In the genomic region with DNA sequence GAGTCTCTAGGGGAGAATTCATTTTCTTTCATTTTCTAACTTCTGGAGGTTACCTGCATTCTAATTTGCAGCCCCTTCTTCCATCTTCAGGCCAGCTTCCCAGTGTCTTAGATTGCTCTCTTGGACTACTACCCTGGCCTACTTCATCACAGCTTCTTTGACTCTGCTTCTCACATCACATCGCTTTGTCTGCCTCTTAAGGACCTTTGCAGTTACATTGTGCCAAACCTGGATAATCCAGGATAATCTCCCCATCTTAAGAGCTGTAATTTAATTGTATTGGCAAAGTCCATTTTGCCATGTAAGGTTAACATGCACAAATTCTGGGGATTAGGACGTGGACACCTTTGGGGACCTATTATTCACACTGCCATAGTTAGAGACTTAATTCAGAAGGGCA, we compare ENCODE assay signal across 21 cellular contexts.
"Had no signal": no experiment of that assay in that cellular context is flagged by ENCODE, and none has a peak within 500 bp of the region (broad histone marks: within the 10 kb centered on the region; RNA-seq: fewer than 3 reads in every experiment).

No MANE protein-coding gene starts in this region.

- ATAC-seq: esophagus mucosa, heart right ventricle, sciatic nerve had no signal

- H3K27ac ChIP-seq: coronary artery, heart right ventricle, spleen, stomach, thoracic aorta, transverse colon had no signal

- H3K9me3 ChIP-seq: stomach, thoracic aorta, transverse colon had no signal

- H3K27me3 Mint-ChIP-seq: naive thymus-derived CD4-positive, alpha-beta T cell had no signal

- H3K4me3 ChIP-seq: coronary artery, heart right ventricle, spleen, stomach, thoracic aorta, transverse colon had no signal

- FAIRE-seq: endometrium, frontal cortex, islet of Langerhans had no signal

- H3K27me3 ChIP-seq: heart right ventricle, spleen, stomach, transverse colon had no signal

- H3K27ac Mint-ChIP-seq: naive thymus-derived CD4-positive, alpha-beta T cell had no signal

- H3K36me3 ChIP-seq: heart right ventricle, stomach, thoracic aorta, transverse colon had no signal

- H3K4me3 Mint-ChIP-seq: neural crest cell had no signal

- DNase-seq: effector memory CD4-positive, alpha-beta T cell; heart right ventricle; hypothalamus; kidney glomerular epithelial cell; naive thymus-derived CD4-positive, alpha-beta T cell; spleen; stimulated activated CD4-positive, alpha-beta T cell treated with anti-CD3 and anti-CD28 coated beads, Interleukin-15, amount 100 ng/mL, for 24 hours; stimulated activated CD4-positive, alpha-beta T cell treated with anti-CD3 and anti-CD28 coated beads, Interleukin-1b, Interleukin-23, amount 100 ng/mL, for 48 hours; stimulated activated CD4-positive, alpha-beta T cell treated with anti-CD3 and anti-CD28 coated beads, Interleukin-4, amount 100 ng/mL, for 24 hours; stimulated activated naive CD4-positive, alpha-beta T cell; stomach; substantia nigra; transverse colon had no signal
